16 cellular contexts compared by ENCODE assay signal in genomic region chr10:124446830-124447740, GRCh38. TPM values are rescaled to one million over a fixed set of nuclear protein-coding genes. Genes with fewer than 3 reads are reported as not detected.
DNase-seq lines count a peak whose midpoint lies in the region; ATAC-seq and TF ChIP-seq lines count a peak whose summit lies in the region.
"Had no signal": no experiment of that assay in that cellular context is flagged by ENCODE, and none has a peak within 500 bp of the region (broad histone marks: within the 10 kb centered on the region; RNA-seq: fewer than 3 reads in every experiment).

No MANE protein-coding gene starts in this region.

- WGBS in ectodermal cell, 2 experiments = 19 to 20% methylated on average over 70 of the region's 70 CpGs

- peak overlapping the region; percentile 28 for H3K27ac Mint-ChIP-seq in activated naive CD4-positive, alpha-beta T cell treated with anti-CD3 and anti-CD28 coated beads, Interleukin-2, amount 10 ng/mL, durations not matched to agents 7 days and 5 days
- H3K27ac Mint-ChIP-seq in mesothelial cell of epicardium = no peak overlapping the region
- H3K27ac Mint-ChIP-seq in stimulated activated naive CD8-positive, alpha-beta T cell treated with anti-CD3 and anti-CD28 coated beads, Interleukin-15, amount 100 ng/mL, for 72 hours = no peak overlapping the region

- H3K4me3 ChIP-seq in ectodermal cell (ENCODE audit: insufficient read depth, low read depth, low read length) (peak overlapping the region; percentile 34), WERI-Rb-1 (ENCODE audit: low read depth, low read length) (no peak overlapping the region)

- no peak overlapping the region for H3K4me3 Mint-ChIP-seq in activated naive CD4-positive, alpha-beta T cell treated with anti-CD3 and anti-CD28 coated beads, Interleukin-2, amount 10 ng/mL, durations not matched to agents 7 days and 5 days
- H3K4me3 Mint-ChIP-seq in mesothelial cell of epicardium = peak overlapping the region; percentile 62
- peak overlapping the region; percentile 59 to 73 for H3K4me3 Mint-ChIP-seq in stimulated activated naive CD8-positive, alpha-beta T cell treated with anti-CD3 and anti-CD28 coated beads, Interleukin-15, amount 100 ng/mL, for 72 hours

- no peak for ATAC-seq in stimulated activated naive CD8-positive, alpha-beta T cell treated with anti-CD3 and anti-CD28 coated beads, Interleukin-15, amount 100 ng/mL, for 72 hours
- no peak for ATAC-seq in HG02571 (IDR thresholded peaks at IDR 0.05; ENCODE audit: unreplicated experiment)
- ATAC-seq: PC-3 had no signal

- CTCF ChIA-PET in activated naive CD4-positive, alpha-beta T cell treated with anti-CD3 and anti-CD28 coated beads, Interleukin-2, amount 10 ng/mL, durations not matched to agents 7 days and 5 days (lab: Charles Lee) = no interaction called here

- H3K27me3 Mint-ChIP-seq in activated naive CD4-positive, alpha-beta T cell treated with anti-CD3 and anti-CD28 coated beads, Interleukin-2, amount 10 ng/mL, durations not matched to agents 7 days and 5 days = peaks cover 84% of the 10 kb centered on the region
- peaks cover 80% of the 10 kb centered on the region for H3K27me3 Mint-ChIP-seq in mesothelial cell of epicardium (ENCODE audit: low read depth)
- peaks cover 97% of the 10 kb centered on the region for H3K27me3 Mint-ChIP-seq in stimulated activated naive CD8-positive, alpha-beta T cell treated with anti-CD3 and anti-CD28 coated beads, Interleukin-15, amount 100 ng/mL, for 72 hours

- H3K36me3 Mint-ChIP-seq in activated naive CD4-positive, alpha-beta T cell treated with anti-CD3 and anti-CD28 coated beads, Interleukin-2, amount 10 ng/mL, durations not matched to agents 7 days and 5 days = peaks cover 2% of the 10 kb centered on the region
- H3K36me3 Mint-ChIP-seq in mesothelial cell of epicardium = no peaks in the 10 kb centered on the region

- DNase-seq in activated naive CD4-positive, alpha-beta T cell treated with anti-CD3 and anti-CD28 coated beads, Interleukin-2, amount 10 ng/mL, durations not matched to agents 7 days and 5 days = no peak
- no peak for DNase-seq in activated naive CD4-positive, alpha-beta T cell (lab: John Stamatoyannopoulos, UW)
- DNase-seq in mesothelial cell of epicardium (ENCODE audit: low spot score in 2 of 2, unreplicated experiment in 2 of 2) (no peak), WERI-Rb-1 (no peak)
- DNase-seq in stimulated activated naive CD8-positive, alpha-beta T cell treated with anti-CD3 and anti-CD28 coated beads, Interleukin-15, amount 100 ng/mL, for 72 hours = no peak
- no peak for DNase-seq in activated CD4-positive, CD25-positive, alpha-beta regulatory T cell treated with anti-CD3 and anti-CD28 coated beads, Interleukin-2, amount 50 U/mL, for 72 hours
- DNase-seq: ACHN; effector CD8-positive, alpha-beta T cell; NCI-H226; PC-3 had no signal

- peaks cover 26% of the 10 kb centered on the region for H3K4me1 ChIP-seq in ectodermal cell (ENCODE audit: control insufficient read depth, insufficient read depth, low read length)

- no peak overlapping the region for H3K27ac ChIP-seq in ectodermal cell (ENCODE audit: insufficient read depth, low read depth, low read length, poor library complexity, severe bottlenecking)
- no peak overlapping the region for H3K27ac ChIP-seq in WERI-Rb-1
- H3K27ac ChIP-seq: upper lobe of left lung had no signal

- H3K9me3 ChIP-seq in ectodermal cell (ENCODE audit: control insufficient read depth, low read length) (no peaks in the 10 kb centered on the region), WERI-Rb-1 (ENCODE audit: severe bottlenecking) (no peaks in the 10 kb centered on the region)
- H3K9me3 ChIP-seq: upper lobe of left lung had no signal

- H3K36me3 ChIP-seq in ectodermal cell (ENCODE audit: control insufficient read depth, insufficient read depth, low read length) = no peaks in the 10 kb centered on the region
- no peaks in the 10 kb centered on the region for H3K36me3 ChIP-seq in WERI-Rb-1
- H3K36me3 ChIP-seq: upper lobe of left lung had no signal

- H3K27me3 ChIP-seq in ectodermal cell (ENCODE audit: control insufficient read depth, insufficient read depth, low read length, poor library complexity, severe bottlenecking) (peaks cover 77% of the 10 kb centered on the region), WERI-Rb-1 (ENCODE audit: insufficient read depth, low read depth, severe bottlenecking) (peaks cover 35% of the 10 kb centered on the region)

- peaks cover 20% of the 10 kb centered on the region for H3K4me1 Mint-ChIP-seq in activated naive CD4-positive, alpha-beta T cell treated with anti-CD3 and anti-CD28 coated beads, Interleukin-2, amount 10 ng/mL, durations not matched to agents 7 days and 5 days
- H3K4me1 Mint-ChIP-seq in mesothelial cell of epicardium = peaks cover 19% of the 10 kb centered on the region
- peaks cover 27% of the 10 kb centered on the region for H3K4me1 Mint-ChIP-seq in stimulated activated naive CD8-positive, alpha-beta T cell treated with anti-CD3 and anti-CD28 coated beads, Interleukin-15, amount 100 ng/mL, for 72 hours

- H3K9me3 Mint-ChIP-seq in activated naive CD4-positive, alpha-beta T cell treated with anti-CD3 and anti-CD28 coated beads, Interleukin-2, amount 10 ng/mL, durations not matched to agents 7 days and 5 days = no peaks in the 10 kb centered on the region
- no peaks in the 10 kb centered on the region for H3K9me3 Mint-ChIP-seq in mesothelial cell of epicardium
- no peaks in the 10 kb centered on the region for H3K9me3 Mint-ChIP-seq in stimulated activated naive CD8-positive, alpha-beta T cell treated with anti-CD3 and anti-CD28 coated beads, Interleukin-15, amount 100 ng/mL, for 72 hours

- TF ChIP-seq CTCF in mesothelial cell of epicardium (IDR thresholded peaks at IDR 0.05; ENCODE audit: unreplicated experiment) = no peak
- no peak for TF ChIP-seq CTCF in WERI-Rb-1 (IDR thresholded peaks at IDR 0.05; ENCODE audit: low read depth, low read length)

RNA-seq across cellular contexts. Expression of gene NKX1-2, which starts 2.8 kb away (rescaled TPM):
- polyA plus RNA-seq in ectodermal cell (2013, experiment 1 of 4) = not detected
- 0.16 TPM for polyA plus RNA-seq in ectodermal cell (2013, experiment 2 of 4)
- 0.32 TPM for polyA plus RNA-seq in ectodermal cell (2013, experiment 3 of 4)
- polyA plus RNA-seq in ectodermal cell (2013, experiment 4 of 4) = 0.16 TPM
- not detected in 3 replicates for total RNA-seq in mesothelial cell of epicardium
- total RNA-seq: activated CD8-positive, alpha-beta memory T cell treated with anti-CD3 and anti-CD28 coated beads for 36 hours; lung microvascular endothelial cell; renal cortical epithelial cell had no signal

RNA-seq across cellular contexts. Expression of gene LHPP, which starts 14.5 kb away (rescaled TPM):
- 13.1 TPM for polyA plus RNA-seq in ectodermal cell (2013, experiment 1 of 4)
- 16.6 TPM for polyA plus RNA-seq in ectodermal cell (2013, experiment 2 of 4)
- 14.5 TPM for polyA plus RNA-seq in ectodermal cell (2013, experiment 3 of 4)
- 19.9 TPM for polyA plus RNA-seq in ectodermal cell (2013, experiment 4 of 4)
- total RNA-seq in mesothelial cell of epicardium = 17.3 to 19.6 TPM (median 17.5 TPM) in 3 replicates

RNA-seq across cellular contexts. Expression of gene OAT, which starts 28.4 kb away (rescaled TPM):
- 31.5 TPM for polyA plus RNA-seq in ectodermal cell (2013, experiment 1 of 4)
- polyA plus RNA-seq in ectodermal cell (2013, experiment 2 of 4) = 28.7 TPM
- polyA plus RNA-seq in ectodermal cell (2013, experiment 3 of 4) = 26.1 TPM
- polyA plus RNA-seq in ectodermal cell (2013, experiment 4 of 4) = 28.0 TPM
- total RNA-seq in mesothelial cell of epicardium = 52.5 to 55.1 TPM (median 54.5 TPM) in 3 replicates
